Comparison of ENCODE assay signal across 8 cellular contexts in genomic region chr12:12562585-12563245, GRCh38.
DNase-seq lines count a peak whose midpoint lies in the region; ATAC-seq and TF ChIP-seq lines count a peak whose summit lies in the region.

Gene DUSP16 (minus strand): TSS chr12:12562863. CDS start chr12:12521098, 41,765 bp downstream.

- H3K36me3 Mint-ChIP-seq in nephron (ENCODE audit: low read depth), result peaks cover 9% of the 10 kb centered on the region

- H3K4me3 Mint-ChIP-seq in nephron, result peak within 1 kb of the TSS; percentile 87 to 95 (median 94)
- H3K4me3 Mint-ChIP-seq in stimulated activated naive CD8-positive, alpha-beta T cell treated with anti-CD3 and anti-CD28 coated beads, Interleukin-15, amount 100 ng/mL, for 72 hours, result peak within 1 kb of the TSS; percentile 87 to 90

- peak within 1 kb of the TSS; percentile 82 for H3K4me3 ChIP-seq in LNCaP clone FGC (ENCODE audit: low read depth, low read length)

- peaks cover 13% of the 10 kb centered on the region for H3K9me3 Mint-ChIP-seq in nephron
- H3K9me3 Mint-ChIP-seq in stimulated activated naive CD8-positive, alpha-beta T cell treated with anti-CD3 and anti-CD28 coated beads, Interleukin-15, amount 100 ng/mL, for 72 hours, result peaks cover 0 to 8% of the 10 kb centered on the region in 2 donors

- peaks cover 16% of the 10 kb centered on the region for H3K4me1 ChIP-seq in ES-I3 (ENCODE audit: insufficient read depth, low read length)

- no peaks in the 10 kb centered on the region for H3K27me3 Mint-ChIP-seq in nephron (ENCODE audit: low read depth)
- no peaks in the 10 kb centered on the region for H3K27me3 Mint-ChIP-seq in stimulated activated naive CD8-positive, alpha-beta T cell treated with anti-CD3 and anti-CD28 coated beads, Interleukin-15, amount 100 ng/mL, for 72 hours

- peak; percentile 86 for ATAC-seq in stimulated activated naive CD8-positive, alpha-beta T cell treated with anti-CD3 and anti-CD28 coated beads, Interleukin-15, amount 100 ng/mL, for 72 hours

- H3K36me3 ChIP-seq in ES-I3 (ENCODE audit: insufficient read depth, low read length), result no peaks in the 10 kb centered on the region

- peak within 1 kb of the TSS; percentile 91 to 97 (median 95) for H3K27ac Mint-ChIP-seq in nephron
- peak within 1 kb of the TSS; percentile 99 to 100 for H3K27ac Mint-ChIP-seq in stimulated activated naive CD8-positive, alpha-beta T cell treated with anti-CD3 and anti-CD28 coated beads, Interleukin-15, amount 100 ng/mL, for 72 hours

- peaks cover 4% of the 10 kb centered on the region for H3K9me3 ChIP-seq in ES-I3 (ENCODE audit: control insufficient read depth, insufficient read depth, low read length)

- TF ChIP-seq CTCF in LNCaP clone FGC (IDR thresholded peaks at IDR 0.05; ENCODE audit: control insufficient read depth, extremely low read depth, insufficient read depth) (peak; percentile 43), nephron (IDR thresholded peaks at IDR 0.05; ENCODE audit: unreplicated experiment in 3 of 3) (no peak)

- H3K4me1 Mint-ChIP-seq in nephron, result peaks cover 23% of the 10 kb centered on the region
- H3K4me1 Mint-ChIP-seq in stimulated activated naive CD8-positive, alpha-beta T cell treated with anti-CD3 and anti-CD28 coated beads, Interleukin-15, amount 100 ng/mL, for 72 hours, result peaks cover 40% of the 10 kb centered on the region

- peak within 1 kb of the TSS; percentile 92 for H3K9ac ChIP-seq in ES-I3 (ENCODE audit: low read depth, low read length)

- DNase-seq in GOT3 (lab: John Stamatoyannopoulos, UW) (peak; percentile 78), LNCaP clone FGC (ENCODE audit: low read depth) (peak; percentile 92), SIG-M5 (lab: John Stamatoyannopoulos, UW) (peak; percentile 36), activated gamma-delta T cell (lab: John Stamatoyannopoulos, UW) (peak; percentile 64), fibroblast of the conjunctiva (ENCODE audit: low read depth) (peak; percentile 86)
- peak; percentile 76 to 82 for DNase-seq in stimulated activated naive CD8-positive, alpha-beta T cell treated with anti-CD3 and anti-CD28 coated beads, Interleukin-15, amount 100 ng/mL, for 72 hours

Comparison
In these comparisons a context has a peak if more than half of its experiments do, and no peak if none do; other contexts are left out.
1. Peak in every context shown above with its lines: DNase-seq, ATAC-seq and H3K4me3 ChIP-seq.
2. DNase-seq: peak in every context shown above with its lines; median percentile 92 in LNCaP clone FGC; 86 in fibroblast of the conjunctiva; 79 in stimulated activated naive CD8-positive, alpha-beta T cell treated with anti-CD3 and anti-CD28 coated beads, Interleukin-15, amount 100 ng/mL, for 72 hours; 78 in GOT3; 64 in activated gamma-delta T cell; 36 in SIG-M5.